1 cellular context compared by ENCODE assay signal in the genomic region with DNA sequence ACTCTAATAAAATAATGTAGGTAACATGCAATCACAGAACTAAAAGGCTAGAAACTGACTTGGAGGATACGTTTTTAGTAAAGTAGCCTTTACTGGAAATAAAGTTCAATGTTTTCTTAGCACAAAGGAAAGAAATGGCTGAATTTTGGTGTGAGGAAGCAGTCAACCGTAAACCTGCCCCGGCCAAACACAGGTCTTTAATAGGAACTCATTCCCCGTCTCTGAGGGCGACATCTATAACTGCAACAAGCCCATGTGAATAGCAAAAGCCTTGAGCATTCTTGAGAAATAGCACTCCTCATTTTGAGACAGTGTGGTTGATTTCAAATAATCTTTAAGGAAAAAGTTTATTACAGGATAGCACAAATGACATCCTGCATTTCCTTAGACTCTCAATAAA.
TF ChIP-seq lines count a peak whose summit lies in the region.

No MANE protein-coding gene starts in this region.

TF ChIP-seq in WTC11, 78 proteins besides CTCF, POLR2A, EP300 and RAD21:
- no peak for TF ChIP-seq CREB1 (CRISPR knock-in tag; IDR thresholded peaks at IDR 0.05)
- no peak for TF ChIP-seq ZNF219 (CRISPR knock-in tag; IDR thresholded peaks at IDR 0.05; ENCODE audit: borderline replicate concordance)
- no peak for TF ChIP-seq ZNF121 (CRISPR knock-in tag; IDR thresholded peaks at IDR 0.05)
- TF ChIP-seq, protein P1, sequence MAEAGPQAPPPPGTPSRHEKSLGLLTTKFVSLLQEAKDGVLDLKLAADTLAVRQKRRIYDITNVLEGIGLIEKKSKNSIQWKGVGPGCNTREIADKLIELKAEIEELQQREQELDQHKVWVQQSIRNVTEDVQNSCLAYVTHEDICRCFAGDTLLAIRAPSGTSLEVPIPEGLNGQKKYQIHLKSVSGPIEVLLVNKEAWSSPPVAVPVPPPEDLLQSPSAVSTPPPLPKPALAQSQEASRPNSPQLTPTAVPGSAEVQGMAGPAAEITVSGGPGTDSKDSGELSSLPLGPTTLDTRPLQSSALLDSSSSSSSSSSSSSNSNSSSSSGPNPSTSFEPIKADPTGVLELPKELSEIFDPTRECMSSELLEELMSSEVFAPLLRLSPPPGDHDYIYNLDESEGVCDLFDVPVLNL (CRISPR knock-in tag; IDR thresholded peaks at IDR 0.05; ENCODE audit: borderline replicate concordance, low read depth): no peak
- TF ChIP-seq, protein P2, sequence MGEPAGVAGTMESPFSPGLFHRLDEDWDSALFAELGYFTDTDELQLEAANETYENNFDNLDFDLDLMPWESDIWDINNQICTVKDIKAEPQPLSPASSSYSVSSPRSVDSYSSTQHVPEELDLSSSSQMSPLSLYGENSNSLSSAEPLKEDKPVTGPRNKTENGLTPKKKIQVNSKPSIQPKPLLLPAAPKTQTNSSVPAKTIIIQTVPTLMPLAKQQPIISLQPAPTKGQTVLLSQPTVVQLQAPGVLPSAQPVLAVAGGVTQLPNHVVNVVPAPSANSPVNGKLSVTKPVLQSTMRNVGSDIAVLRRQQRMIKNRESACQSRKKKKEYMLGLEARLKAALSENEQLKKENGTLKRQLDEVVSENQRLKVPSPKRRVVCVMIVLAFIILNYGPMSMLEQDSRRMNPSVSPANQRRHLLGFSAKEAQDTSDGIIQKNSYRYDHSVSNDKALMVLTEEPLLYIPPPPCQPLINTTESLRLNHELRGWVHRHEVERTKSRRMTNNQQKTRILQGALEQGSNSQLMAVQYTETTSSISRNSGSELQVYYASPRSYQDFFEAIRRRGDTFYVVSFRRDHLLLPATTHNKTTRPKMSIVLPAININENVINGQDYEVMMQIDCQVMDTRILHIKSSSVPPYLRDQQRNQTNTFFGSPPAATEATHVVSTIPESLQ (CRISPR knock-in tag; IDR thresholded peaks at IDR 0.05): no peak
- TF ChIP-seq, protein P3, sequence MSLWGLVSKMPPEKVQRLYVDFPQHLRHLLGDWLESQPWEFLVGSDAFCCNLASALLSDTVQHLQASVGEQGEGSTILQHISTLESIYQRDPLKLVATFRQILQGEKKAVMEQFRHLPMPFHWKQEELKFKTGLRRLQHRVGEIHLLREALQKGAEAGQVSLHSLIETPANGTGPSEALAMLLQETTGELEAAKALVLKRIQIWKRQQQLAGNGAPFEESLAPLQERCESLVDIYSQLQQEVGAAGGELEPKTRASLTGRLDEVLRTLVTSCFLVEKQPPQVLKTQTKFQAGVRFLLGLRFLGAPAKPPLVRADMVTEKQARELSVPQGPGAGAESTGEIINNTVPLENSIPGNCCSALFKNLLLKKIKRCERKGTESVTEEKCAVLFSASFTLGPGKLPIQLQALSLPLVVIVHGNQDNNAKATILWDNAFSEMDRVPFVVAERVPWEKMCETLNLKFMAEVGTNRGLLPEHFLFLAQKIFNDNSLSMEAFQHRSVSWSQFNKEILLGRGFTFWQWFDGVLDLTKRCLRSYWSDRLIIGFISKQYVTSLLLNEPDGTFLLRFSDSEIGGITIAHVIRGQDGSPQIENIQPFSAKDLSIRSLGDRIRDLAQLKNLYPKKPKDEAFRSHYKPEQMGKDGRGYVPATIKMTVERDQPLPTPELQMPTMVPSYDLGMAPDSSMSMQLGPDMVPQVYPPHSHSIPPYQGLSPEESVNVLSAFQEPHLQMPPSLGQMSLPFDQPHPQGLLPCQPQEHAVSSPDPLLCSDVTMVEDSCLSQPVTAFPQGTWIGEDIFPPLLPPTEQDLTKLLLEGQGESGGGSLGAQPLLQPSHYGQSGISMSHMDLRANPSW (CRISPR knock-in tag; conservative IDR thresholded peaks at IDR 0.05; ENCODE audit: low read depth): no peak
- TF ChIP-seq, protein P4, sequence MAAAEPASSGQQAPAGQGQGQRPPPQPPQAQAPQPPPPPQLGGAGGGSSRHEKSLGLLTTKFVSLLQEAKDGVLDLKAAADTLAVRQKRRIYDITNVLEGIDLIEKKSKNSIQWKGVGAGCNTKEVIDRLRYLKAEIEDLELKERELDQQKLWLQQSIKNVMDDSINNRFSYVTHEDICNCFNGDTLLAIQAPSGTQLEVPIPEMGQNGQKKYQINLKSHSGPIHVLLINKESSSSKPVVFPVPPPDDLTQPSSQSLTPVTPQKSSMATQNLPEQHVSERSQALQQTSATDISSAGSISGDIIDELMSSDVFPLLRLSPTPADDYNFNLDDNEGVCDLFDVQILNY (CRISPR knock-in tag; IDR thresholded peaks at IDR 0.05): no peak
- no peak for TF ChIP-seq FOXP1 (CRISPR knock-in tag; IDR thresholded peaks at IDR 0.05; ENCODE audit: borderline replicate concordance)
- TF ChIP-seq, protein P5, sequence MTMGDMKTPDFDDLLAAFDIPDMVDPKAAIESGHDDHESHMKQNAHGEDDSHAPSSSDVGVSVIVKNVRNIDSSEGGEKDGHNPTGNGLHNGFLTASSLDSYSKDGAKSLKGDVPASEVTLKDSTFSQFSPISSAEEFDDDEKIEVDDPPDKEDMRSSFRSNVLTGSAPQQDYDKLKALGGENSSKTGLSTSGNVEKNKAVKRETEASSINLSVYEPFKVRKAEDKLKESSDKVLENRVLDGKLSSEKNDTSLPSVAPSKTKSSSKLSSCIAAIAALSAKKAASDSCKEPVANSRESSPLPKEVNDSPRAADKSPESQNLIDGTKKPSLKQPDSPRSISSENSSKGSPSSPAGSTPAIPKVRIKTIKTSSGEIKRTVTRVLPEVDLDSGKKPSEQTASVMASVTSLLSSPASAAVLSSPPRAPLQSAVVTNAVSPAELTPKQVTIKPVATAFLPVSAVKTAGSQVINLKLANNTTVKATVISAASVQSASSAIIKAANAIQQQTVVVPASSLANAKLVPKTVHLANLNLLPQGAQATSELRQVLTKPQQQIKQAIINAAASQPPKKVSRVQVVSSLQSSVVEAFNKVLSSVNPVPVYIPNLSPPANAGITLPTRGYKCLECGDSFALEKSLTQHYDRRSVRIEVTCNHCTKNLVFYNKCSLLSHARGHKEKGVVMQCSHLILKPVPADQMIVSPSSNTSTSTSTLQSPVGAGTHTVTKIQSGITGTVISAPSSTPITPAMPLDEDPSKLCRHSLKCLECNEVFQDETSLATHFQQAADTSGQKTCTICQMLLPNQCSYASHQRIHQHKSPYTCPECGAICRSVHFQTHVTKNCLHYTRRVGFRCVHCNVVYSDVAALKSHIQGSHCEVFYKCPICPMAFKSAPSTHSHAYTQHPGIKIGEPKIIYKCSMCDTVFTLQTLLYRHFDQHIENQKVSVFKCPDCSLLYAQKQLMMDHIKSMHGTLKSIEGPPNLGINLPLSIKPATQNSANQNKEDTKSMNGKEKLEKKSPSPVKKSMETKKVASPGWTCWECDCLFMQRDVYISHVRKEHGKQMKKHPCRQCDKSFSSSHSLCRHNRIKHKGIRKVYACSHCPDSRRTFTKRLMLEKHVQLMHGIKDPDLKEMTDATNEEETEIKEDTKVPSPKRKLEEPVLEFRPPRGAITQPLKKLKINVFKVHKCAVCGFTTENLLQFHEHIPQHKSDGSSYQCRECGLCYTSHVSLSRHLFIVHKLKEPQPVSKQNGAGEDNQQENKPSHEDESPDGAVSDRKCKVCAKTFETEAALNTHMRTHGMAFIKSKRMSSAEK (CRISPR knock-in tag; IDR thresholded peaks at IDR 0.05; ENCODE audit: borderline replicate concordance): no peak
- TF ChIP-seq SP1 (CRISPR knock-in tag; conservative IDR thresholded peaks at IDR 0.05): no peak
- no peak for TF ChIP-seq SMAD4 (CRISPR knock-in tag; IDR thresholded peaks at IDR 0.05)
- TF ChIP-seq ZNF423 (CRISPR knock-in tag; IDR thresholded peaks at IDR 0.05): no peak
